In the genomic region with DNA sequence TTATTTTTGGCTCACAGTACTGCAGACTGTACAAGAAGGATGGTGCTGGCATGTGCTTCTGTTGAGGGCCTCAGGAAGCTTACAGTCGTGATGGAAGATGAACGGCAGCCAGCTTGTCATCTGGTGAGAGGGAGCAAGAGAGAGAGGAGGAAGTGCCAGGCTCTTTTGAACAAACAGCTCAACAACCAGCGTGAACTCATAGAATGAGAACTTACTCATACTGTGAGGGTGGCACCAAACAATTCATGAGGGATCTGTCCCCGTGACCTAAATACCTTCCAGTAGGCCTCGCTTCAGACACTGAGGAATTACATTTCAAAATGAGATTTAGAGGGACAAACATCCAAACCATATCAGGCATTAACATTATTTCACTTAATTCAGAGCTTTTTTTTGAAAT, we compare ENCODE assay signal across 21 cellular contexts.
DNase-seq lines count a peak whose midpoint lies in the region; ATAC-seq and TF ChIP-seq lines count a peak whose summit lies in the region.
"Had no signal": no experiment of that assay in that cellular context is flagged by ENCODE, and none has a peak within 500 bp of the region (broad histone marks: within the 10 kb centered on the region; RNA-seq: fewer than 3 reads in every experiment).

No MANE protein-coding gene starts in this region.

- no peak for ATAC-seq in CD4-positive, CD25-positive, alpha-beta regulatory T cell (ENCODE audit: low read depth in 2 of 2)
- ATAC-seq in body of pancreas = no peak
- ATAC-seq: stimulated activated naive CD8-positive, alpha-beta T cell treated with anti-CD3 and anti-CD28 coated beads, Interleukin-15, Interleukin-2, amounts not matched to agents 100 U/mL and 50 U/mL, for 24 hours had no signal

- no peak overlapping the region for H3K27ac ChIP-seq in CD4-positive, CD25-positive, alpha-beta regulatory T cell (ENCODE audit: insufficient read depth, low read length, poor library complexity, severe bottlenecking)
- H3K27ac ChIP-seq in H9 (ENCODE audit: insufficient read length, low read depth, low read length) = peak overlapping the region; percentile 44
- peak overlapping the region; percentile 52 for H3K27ac ChIP-seq in osteoblast (ENCODE audit: low read depth, low read length)
- no peak overlapping the region for H3K27ac ChIP-seq in body of pancreas
- no peak overlapping the region for H3K27ac ChIP-seq in right atrium auricular region
- H3K27ac ChIP-seq: SJSA1 had no signal

- no peak overlapping the region for H3K14ac ChIP-seq in H9 (ENCODE audit: insufficient read depth, low read length)

- intact Hi-C loops in body of pancreas (cut with DNase I) = no loop called here
- intact Hi-C loops in posterior vena cava (cut with DNase I) = no loop called here

- TF ChIP-seq POLR2A in body of pancreas (IDR thresholded peaks at IDR 0.05) = no peak

- no peaks in the 10 kb centered on the region for H3K23me2 ChIP-seq in H9 (ENCODE audit: insufficient read length, low read depth, low read length, poor library complexity, severe bottlenecking)

- no peak overlapping the region for H2BK12ac ChIP-seq in H9 (ENCODE audit: insufficient read length, low read depth, low read length)

- H2BK15ac ChIP-seq in H9 (ENCODE audit: low read depth, low read length) = no peak overlapping the region

- no peak overlapping the region for H3K56ac ChIP-seq in H9 (ENCODE audit: insufficient read length, low read depth, low read length)

- peaks cover 30% of the 10 kb centered on the region for H3K36me3 Mint-ChIP-seq in CD4-positive, CD25-positive, alpha-beta regulatory T cell
- H3K36me3 Mint-ChIP-seq in H9 (ENCODE audit: insufficient read depth in 1 of 3, low read depth in 3 of 3) (peaks cover 19 to 29% (median 22%) of the 10 kb centered on the region in 3 experiments), endothelial cell (ENCODE audit: low read depth, unreplicated experiment) (peaks cover 9% of the 10 kb centered on the region)

- H4K20me1 ChIP-seq in H9 (ENCODE audit: control insufficient read depth, insufficient read depth, insufficient read length) (no peaks in the 10 kb centered on the region), osteoblast (ENCODE audit: insufficient read depth, low read length) (no peaks in the 10 kb centered on the region)

- DNase-seq in CD4-positive, CD25-positive, alpha-beta regulatory T cell = no peak
- DNase-seq in H9 (no peak), endothelial cell (ENCODE audit: low spot score) (no peak), osteoblast (ENCODE audit: insufficient read length, low spot score, missing footprints) (no peak), body of pancreas (no peak), right atrium auricular region (ENCODE audit: low spot score) (no peak), NCI-H226 (no peak), posterior vena cava (ENCODE audit: low spot score) (no peak)
- DNase-seq: activated CD4-positive, CD25-positive, alpha-beta regulatory T cell treated with anti-CD3 and anti-CD28 coated beads, Interleukin-2, amount 50 U/mL, for 72 hours; activated naive CD4-positive, alpha-beta T cell treated with anti-CD3 and anti-CD28 coated beads, Interleukin-2, amount 10 ng/mL, durations not matched to agents 7 days and 5 days; dorsolateral prefrontal cortex; glutamatergic neuron; IMR-90; mesenchymal stem cell; MG63; NCI-H2029; NCI-H524; stimulated activated naive CD8-positive, alpha-beta T cell treated with anti-CD3 and anti-CD28 coated beads, Interleukin-15, Interleukin-2, amounts not matched to agents 100 U/mL and 50 U/mL, for 24 hours had no signal

- H2BK5ac ChIP-seq in H9 (ENCODE audit: insufficient read length, low read length) = no peak overlapping the region

- no peak overlapping the region for H3K4me3 Mint-ChIP-seq in CD4-positive, CD25-positive, alpha-beta regulatory T cell
- H3K4me3 Mint-ChIP-seq in H9 = no peak overlapping the region
- peak overlapping the region; percentile 38 for H3K4me3 Mint-ChIP-seq in endothelial cell (ENCODE audit: unreplicated experiment)
- H3K4me3 Mint-ChIP-seq: activated naive CD4-positive, alpha-beta T cell treated with anti-CD3 and anti-CD28 coated beads, Interleukin-2, amount 10 ng/mL, durations not matched to agents 7 days and 5 days; nephron; T-helper 2 cell treated with Interferon-gamma antibody and Interleukin-4, amounts not matched to agents 5 μg/mL and 100 μg/mL, for 36 hours had no signal

- TF ChIP-seq CTCF in H9 (conservative IDR thresholded peaks at IDR 0.05) (no peak), endothelial cell (IDR thresholded peaks at IDR 0.05; ENCODE audit: unreplicated experiment) (no peak), osteoblast (IDR thresholded peaks at IDR 0.05; ENCODE audit: extremely low read depth, low read depth, low read length) (no peak), body of pancreas (IDR thresholded peaks at IDR 0.05) (no peak), right atrium auricular region (IDR thresholded peaks at IDR 0.05) (no peak)

- H3K79me2 ChIP-seq in H9 (ENCODE audit: insufficient read depth, low read length) = no peaks in the 10 kb centered on the region; the same call in 1 of the 2 replicates
- H3K79me2 ChIP-seq in osteoblast (ENCODE audit: insufficient read depth, low read length) = peaks cover 25% of the 10 kb centered on the region

- no peak overlapping the region for H2BK120ac ChIP-seq in H9 (ENCODE audit: low read depth, low read length, poor library complexity, severe bottlenecking)

- H3K79me1 ChIP-seq in H9 (ENCODE audit: insufficient read depth, low read depth, low read length, poor library complexity, severe bottlenecking) = no peaks in the 10 kb centered on the region

- H2AK5ac ChIP-seq in H9 (ENCODE audit: insufficient read length, low read length) = no peak overlapping the region

- H3K27ac Mint-ChIP-seq in CD4-positive, CD25-positive, alpha-beta regulatory T cell = peak overlapping the region in 2 of 3 donors; percentile 48 to 69
- H3K27ac Mint-ChIP-seq in H9 = peak overlapping the region; percentile 71 to 94 (median 82); a peak in 5 of 7 replicates
- no peak overlapping the region for H3K27ac Mint-ChIP-seq in endothelial cell (ENCODE audit: unreplicated experiment)
- H3K27ac Mint-ChIP-seq: activated naive CD4-positive, alpha-beta T cell treated with anti-CD3 and anti-CD28 coated beads, Interleukin-2, amount 10 ng/mL, durations not matched to agents 7 days and 5 days; nephron; T-helper 2 cell treated with Interferon-gamma antibody and Interleukin-4, amounts not matched to agents 5 μg/mL and 100 μg/mL, for 36 hours had no signal

- H4K5ac ChIP-seq in H9 (ENCODE audit: insufficient read length, low read depth, low read length) = no peak overlapping the region

- H3K36me3 ChIP-seq in CD4-positive, CD25-positive, alpha-beta regulatory T cell (ENCODE audit: control insufficient read depth, insufficient read depth, low read length) = peaks cover 38% of the 10 kb centered on the region
- H3K36me3 ChIP-seq in osteoblast (ENCODE audit: insufficient read depth, low read length) (peaks cover 7% of the 10 kb centered on the region), body of pancreas (replicated peaks in 1 of 2; ENCODE audit: insufficient read depth in 1 of 2, low read depth in 2 of 2) (peaks cover 0 to 4% of the 10 kb centered on the region in 2 donors), right atrium auricular region (peaks cover 10% of the 10 kb centered on the region)

- H3K4me1 ChIP-seq in CD4-positive, CD25-positive, alpha-beta regulatory T cell (ENCODE audit: control insufficient read depth, insufficient read depth, low read length, poor library complexity, severe bottlenecking) = no peaks in the 10 kb centered on the region
- H3K4me1 ChIP-seq in H9 (ENCODE audit: insufficient read depth, low read length) (peaks cover 5% of the 10 kb centered on the region; the same call in 1 of the 2 replicates), osteoblast (ENCODE audit: insufficient read depth, low read length) (peaks cover 13% of the 10 kb centered on the region), body of pancreas (no peaks in the 10 kb centered on the region), right atrium auricular region (no peaks in the 10 kb centered on the region)

- H3K23ac ChIP-seq in H9 (ENCODE audit: insufficient read length, low read depth, low read length) = no peak overlapping the region

- H3K4me2 ChIP-seq in H9 (ENCODE audit: insufficient read depth, insufficient read length, low read length) (no peak overlapping the region), osteoblast (ENCODE audit: insufficient read depth, low read length) (no peak overlapping the region)

- H3K9ac ChIP-seq in H9 (ENCODE audit: extremely low read depth, insufficient read length, low read length) = no peak overlapping the region

- no peak overlapping the region for H2BK20ac ChIP-seq in H9 (ENCODE audit: low read depth, low read length, poor library complexity, severe bottlenecking)

- H3K9me3 ChIP-seq in CD4-positive, CD25-positive, alpha-beta regulatory T cell (ENCODE audit: control insufficient read depth in 2 of 2, low read length in 2 of 2) = no peaks in the 10 kb centered on the region
- H3K9me3 ChIP-seq in H9 (ENCODE audit: control insufficient read depth, low read depth, low read length) (no peaks in the 10 kb centered on the region), osteoblast (ENCODE audit: low read depth, low read length) (no peaks in the 10 kb centered on the region), body of pancreas (no peaks in the 10 kb centered on the region), right atrium auricular region (no peaks in the 10 kb centered on the region)
- H3K9me3 ChIP-seq: MG63, SJSA1 had no signal

- no peak overlapping the region for H4K91ac ChIP-seq in H9 (ENCODE audit: insufficient read length, low read depth, low read length)

- WGBS in H9 (ENCODE audit: extremely low coverage, insufficient read length, low lambda C conversion rate) = no CpG with 5 or more reads among the region's 5 CpGs
- WGBS in body of pancreas, 2 donors = 89 to 95% methylated on average over 5 of the region's 5 CpGs

- no peak overlapping the region for H2AFZ ChIP-seq in H9 (ENCODE audit: low read length)
- H2AFZ ChIP-seq in osteoblast (ENCODE audit: low read length) = no peak overlapping the region

- peaks cover 0 to 2% (median 0%) of the 10 kb centered on the region in 7 donors for H3K9me3 Mint-ChIP-seq in CD4-positive, CD25-positive, alpha-beta regulatory T cell
- no peaks in the 10 kb centered on the region for H3K9me3 Mint-ChIP-seq in H9
- no peaks in the 10 kb centered on the region for H3K9me3 Mint-ChIP-seq in endothelial cell (ENCODE audit: unreplicated experiment)
- H3K9me3 Mint-ChIP-seq: activated naive CD4-positive, alpha-beta T cell treated with anti-CD3 and anti-CD28 coated beads, Interleukin-2, amount 10 ng/mL, durations not matched to agents 7 days and 5 days; nephron; T-helper 2 cell treated with Interferon-gamma antibody and Interleukin-4, amounts not matched to agents 5 μg/mL and 100 μg/mL, for 36 hours had no signal

- no peaks in the 10 kb centered on the region for H3K27me3 ChIP-seq in CD4-positive, CD25-positive, alpha-beta regulatory T cell (ENCODE audit: control insufficient read depth, insufficient read depth, low read length)
- H3K27me3 ChIP-seq in H9 (ENCODE audit: insufficient read depth, low read length) (no peaks in the 10 kb centered on the region), osteoblast (ENCODE audit: insufficient read depth, low read length) (no peaks in the 10 kb centered on the region), body of pancreas (no peaks in the 10 kb centered on the region), right atrium auricular region (no peaks in the 10 kb centered on the region)
- H3K27me3 ChIP-seq: dorsolateral prefrontal cortex, MG63, SJSA1 had no signal

- no peak overlapping the region for H3K18ac ChIP-seq in H9 (ENCODE audit: insufficient read length, low read depth, low read length)

- H4K8ac ChIP-seq in H9 (replicated peaks; ENCODE audit: insufficient read length, low read depth, low read length) = no peak overlapping the region

- H3K27me3 Mint-ChIP-seq in CD4-positive, CD25-positive, alpha-beta regulatory T cell = no peaks in the 10 kb centered on the region
- no peaks in the 10 kb centered on the region for H3K27me3 Mint-ChIP-seq in H9 (ENCODE audit: low read depth)
- H3K27me3 Mint-ChIP-seq in endothelial cell (ENCODE audit: unreplicated experiment) = no peaks in the 10 kb centered on the region
- H3K27me3 Mint-ChIP-seq: activated naive CD4-positive, alpha-beta T cell treated with anti-CD3 and anti-CD28 coated beads, Interleukin-2, amount 10 ng/mL, durations not matched to agents 7 days and 5 days had no signal

- H3K4ac ChIP-seq in H9 (ENCODE audit: low read depth, low read length) = no peak overlapping the region

- no peak overlapping the region for H3T11ph ChIP-seq in H9 (ENCODE audit: low read length)

- peaks cover 8 to 26% (median 14%) of the 10 kb centered on the region in 4 donors for H3K4me1 Mint-ChIP-seq in CD4-positive, CD25-positive, alpha-beta regulatory T cell
- H3K4me1 Mint-ChIP-seq in H9 (peaks cover 21 to 29% of the 10 kb centered on the region in 2 experiments), endothelial cell (ENCODE audit: unreplicated experiment) (peaks cover 6% of the 10 kb centered on the region)
- H3K4me1 Mint-ChIP-seq: nephron had no signal

- H3K4me3 ChIP-seq in CD4-positive, CD25-positive, alpha-beta regulatory T cell (ENCODE audit: low read depth, low read length) = no peak overlapping the region
- H3K4me3 ChIP-seq in osteoblast (ENCODE audit: insufficient read depth, low read length) (no peak overlapping the region), body of pancreas (no peak overlapping the region), right atrium auricular region (no peak overlapping the region)
- H3K4me3 ChIP-seq: dorsolateral prefrontal cortex, MG63, SJSA1 had no signal

Comparison
In these comparisons a context has a peak if more than half of its experiments do, and no peak if none do; other contexts are left out.
1. H3K27ac ChIP-seq: peak in H9 (single experiment) and osteoblast (single experiment); none in CD4-positive, CD25-positive, alpha-beta regulatory T cell (single experiment), body of pancreas (0 of 4) and right atrium auricular region (0 of 2).